ENCODE assay signal across 8 cellular contexts in genomic region chr4:40228497-40229365, GRCh38. TPM values are rescaled to one million over a fixed set of nuclear protein-coding genes. Genes with fewer than 3 reads are reported as not detected.
A peak's percentile ranks its signal among the peaks of the same experiment; 100 is the strongest.
DNase-seq lines count a peak whose midpoint lies in the region; ATAC-seq and TF ChIP-seq lines count a peak whose summit lies in the region.

No MANE protein-coding gene starts in this region.

- ATAC-seq in GM18868 (IDR thresholded peaks at IDR 0.05; ENCODE audit: unreplicated experiment): peak; percentile 63
- peak; percentile 49 for ATAC-seq in HG03095 (IDR thresholded peaks at IDR 0.05; ENCODE audit: unreplicated experiment)
- ATAC-seq in activated naive CD4-positive, alpha-beta T cell treated with anti-CD3 and anti-CD28 coated beads, Interleukin-2, amount 50 U/mL, for 72 hours: peak; percentile 51 to 61
- no peak for ATAC-seq in GM19324 (IDR thresholded peaks at IDR 0.05; ENCODE audit: low FRiP score, unreplicated experiment)

- TF ChIP-seq CTCF in AG09309 (IDR thresholded peaks at IDR 0.05; ENCODE audit: control insufficient read depth, insufficient read depth, low read depth, low read length, missing control alignments) (peak; percentile 25), retinal pigment epithelial cell (conservative IDR thresholded peaks at IDR 0.05; ENCODE audit: low read depth, low read length) (peak; percentile 45), sigmoid colon (IDR thresholded peaks at IDR 0.05) (no peak)

- no peak for TF ChIP-seq EP300 in sigmoid colon (IDR thresholded peaks at IDR 0.05)

- H3K27ac Mint-ChIP-seq in activated naive CD4-positive, alpha-beta T cell treated with anti-CD3 and anti-CD28 coated beads, Interleukin-2, amount 50 U/mL, for 72 hours: peak overlapping the region; percentile 88 to 92

- TF ChIP-seq POLR2A in sigmoid colon (IDR thresholded peaks at IDR 0.05): no peak

- intact Hi-C loops in sigmoid colon (cut with DNase I): no loop called here

- DNase-seq in AG09309 (ENCODE audit: low read depth): no peak
- DNase-seq in activated naive CD4-positive, alpha-beta T cell treated with anti-CD3 and anti-CD28 coated beads, Interleukin-2, amount 50 U/mL, for 72 hours (ENCODE audit: low spot score in 2 of 2): no peak
- no peak for DNase-seq in retinal pigment epithelial cell (ENCODE audit: low read depth)
- DNase-seq in NCI-H128 (lab: John Stamatoyannopoulos, UW; ENCODE audit: unreplicated experiment): no peak
- DNase-seq in sigmoid colon: no peak

- H3K9me3 Mint-ChIP-seq in activated naive CD4-positive, alpha-beta T cell treated with anti-CD3 and anti-CD28 coated beads, Interleukin-2, amount 50 U/mL, for 72 hours: no peaks in the 10 kb centered on the region

- H3K9me3 ChIP-seq in sigmoid colon: no peaks in the 10 kb centered on the region

- no peaks in the 10 kb centered on the region for H3K36me3 ChIP-seq in sigmoid colon

- H3K4me3 ChIP-seq in AG09309 (ENCODE audit: control insufficient read depth, low read depth, low read length) (no peak overlapping the region), retinal pigment epithelial cell (ENCODE audit: low read length) (no peak overlapping the region), sigmoid colon (no peak overlapping the region)

- H3K27me3 ChIP-seq in sigmoid colon: no peaks in the 10 kb centered on the region

- no peaks in the 10 kb centered on the region for H3K4me1 ChIP-seq in sigmoid colon

- no peak overlapping the region for H3K27ac ChIP-seq in sigmoid colon

- WGBS in sigmoid colon, 2 donors: 76 to 89% methylated on average over 10 of the region's 10 CpGs

- peaks cover 29 to 44% of the 10 kb centered on the region in 2 donors for H3K36me3 Mint-ChIP-seq in activated naive CD4-positive, alpha-beta T cell treated with anti-CD3 and anti-CD28 coated beads, Interleukin-2, amount 50 U/mL, for 72 hours

RNA-seq across cellular contexts. Expression of gene RHOH, which starts 31.9 kb away (rescaled TPM):
- 10 to 100 TPM; 81.2 to 82.9 TPM for total RNA-seq in activated naive CD4-positive, alpha-beta T cell treated with anti-CD3 and anti-CD28 coated beads, Interleukin-2, amount 50 U/mL, for 72 hours
- 1 to 10 TPM in 2 of 4 donors, under 1 TPM in 2; 0.49 to 1.4 (median 1.0) TPM for total RNA-seq in sigmoid colon
- 10 to 100 TPM in 1 of 3 donors, 1 to 10 TPM in 2; 2.5 to 38.8 (median 4.2) TPM for polyA plus RNA-seq in sigmoid colon

Comparison
In these comparisons a context has a peak if more than half of its experiments do, and no peak if none do; other contexts are left out.
1. CTCF ChIP-seq: peak in AG09309 (single experiment) and retinal pigment epithelial cell (single experiment); none in sigmoid colon (0 of 4).
2. RNA of gene RHOH, which starts 31.9 kb away (total RNA-seq): 81.2 to 82.9 TPM in activated naive CD4-positive, alpha-beta T cell treated with anti-CD3 and anti-CD28 coated beads, Interleukin-2, amount 50 U/mL, for 72 hours; 0.49 to 1.4 TPM in sigmoid colon; every median in the first group is over 10 times any median in the second.